In genomic region chr10:99917963-99918825, GRCh38 we compare ENCODE assay signal across 8 cellular contexts.
DNase-seq lines count a peak whose midpoint lies in the region; ATAC-seq and TF ChIP-seq lines count a peak whose summit lies in the region.

No MANE protein-coding gene starts in this region.

- H3K27ac Mint-ChIP-seq in activated T-helper 1 cell treated with anti-CD3 and anti-CD28 coated beads, Interleukin-12 subunit alpha, Interleukin-12 subunit beta, Interleukin-2, Interleukin-4 antibody, amounts not matched to agents 30 ng/mL and 10 ng/mL and 1 ng/mL, durations not matched to agents 14 hours and 24 hours and 36 hours = no peak overlapping the region

- TF ChIP-seq CTCF in HCT116 (IDR thresholded peaks at IDR 0.05 in 2 of 3, conservative IDR thresholded peaks at IDR 0.05 in 1 of 3; ENCODE audit: borderline replicate concordance in 1 of 3, insufficient read depth in 1 of 3, low read depth in 2 of 3, low read length in 2 of 3) (no peak), breast epithelium (IDR thresholded peaks at IDR 0.05) (no peak)

- no peak overlapping the region for H3K4me3 ChIP-seq in HCT116 (replicated peaks in 1 of 2; ENCODE audit: low read depth in 1 of 2, low read length in 2 of 2)
- H3K4me3 ChIP-seq in breast epithelium = peak overlapping the region; percentile 17 to 56 (median 40)
- peak overlapping the region; percentile 17 for H3K4me3 ChIP-seq in skeletal muscle cell (ENCODE audit: low read depth, low read length)

- no peak overlapping the region for H2AFZ ChIP-seq in HCT116 (ENCODE audit: low read depth, low read length, poor library complexity, severe bottlenecking)

- H3K27me3 ChIP-seq in HCT116 (ENCODE audit: insufficient read depth, low read length) (no peaks in the 10 kb centered on the region), breast epithelium (no peaks in the 10 kb centered on the region)

- H3K4me1 ChIP-seq in HCT116 (ENCODE audit: control insufficient read depth in 1 of 2, insufficient read depth in 2 of 2, low read length in 2 of 2) = peaks cover 59 to 72% of the 10 kb centered on the region in 2 experiments
- peaks cover 0 to 5% of the 10 kb centered on the region in 2 donors for H3K4me1 ChIP-seq in breast epithelium

- H3K4me3 Mint-ChIP-seq in activated T-helper 1 cell treated with anti-CD3 and anti-CD28 coated beads, Interleukin-12 subunit alpha, Interleukin-12 subunit beta, Interleukin-2, Interleukin-4 antibody, amounts not matched to agents 30 ng/mL and 10 ng/mL and 1 ng/mL, durations not matched to agents 14 hours and 24 hours and 36 hours = no peak overlapping the region

- peak overlapping the region; percentile 10; the same call in 1 of the 2 replicates for H3K4me2 ChIP-seq in HCT116 (ENCODE audit: low read length)

- H3K36me3 Mint-ChIP-seq in activated T-helper 1 cell treated with anti-CD3 and anti-CD28 coated beads, Interleukin-12 subunit alpha, Interleukin-12 subunit beta, Interleukin-2, Interleukin-4 antibody, amounts not matched to agents 30 ng/mL and 10 ng/mL and 1 ng/mL, durations not matched to agents 14 hours and 24 hours and 36 hours (ENCODE audit: low read depth) = no peaks in the 10 kb centered on the region

- RAD21 ChIA-PET in HCT116 (lab: Charles Lee; ENCODE audit: low non-redundant PET in 1 of 2, low total read pairs in 2 of 2, uncharacterized antibody in 2 of 2, unreplicated experiment in 2 of 2) = no interaction called here

- TF ChIP-seq POLR2A in HCT116 (IDR thresholded peaks at IDR 0.05; ENCODE audit: borderline replicate concordance, extremely low read depth, insufficient read depth, insufficient read length) (no peak), breast epithelium (IDR thresholded peaks at IDR 0.05) (no peak)

- POLR2A ChIA-PET in HCT116 (lab: Charles Lee) = interaction anchor here (1.5 kb wide), 1 partner anchor 10 kb away, joined by 4 read pairs; no protein-coding TSS in a partner anchor

- ATAC-seq in HCT116 = no peak
- no peak for ATAC-seq in GM18511 (IDR thresholded peaks at IDR 0.05; ENCODE audit: unreplicated experiment)

- H3K9me2 ChIP-seq in HCT116 (ENCODE audit: insufficient read depth) = no peaks in the 10 kb centered on the region

- H4K20me1 ChIP-seq in HCT116 (ENCODE audit: insufficient read depth) = no peaks in the 10 kb centered on the region; the same call in 1 of the 2 replicates

- DNase-seq in HCT116 (ENCODE audit: low read depth, low spot score) = no peak
- peak in 1 of 2 donors; percentile 26 for DNase-seq in breast epithelium (ENCODE audit: low spot score in 2 of 2)
- DNase-seq in iPS-NIHi7 (ENCODE audit: extremely low spot score) = peak; percentile 76
- DNase-seq in skeletal muscle cell (ENCODE audit: low read depth) = no peak
- DNase-seq in GDM1 (lab: John Stamatoyannopoulos, UW) = no peak
- no peak for DNase-seq in activated T-helper 1 cell treated with anti-CD3 and anti-CD28 coated beads, Interleukin-12 subunit alpha, Interleukin-12 subunit beta, Interleukin-2, Interleukin-4 antibody, amounts not matched to agents 30 ng/mL and 10 ng/mL and 1 ng/mL, durations not matched to agents 14 hours and 24 hours and 36 hours (ENCODE audit: low spot score)
- no peak for DNase-seq in NCI-H1694 treated with DMSO at 0.1 percent for 48 hours (lab: John Stamatoyannopoulos, UW)

- no peaks in the 10 kb centered on the region for H3K9me3 ChIP-seq in HCT116 (ENCODE audit: control insufficient read depth in 1 of 2, insufficient read depth in 1 of 2, low read depth in 1 of 2, low read length in 2 of 2)
- no peaks in the 10 kb centered on the region for H3K9me3 ChIP-seq in breast epithelium

- BruUV-seq in HCT116 (replicated peaks; lab: Mats Ljungman, UMichigan) = no TSS peak

- peaks cover 2% of the 10 kb centered on the region for H3K27me3 Mint-ChIP-seq in activated T-helper 1 cell treated with anti-CD3 and anti-CD28 coated beads, Interleukin-12 subunit alpha, Interleukin-12 subunit beta, Interleukin-2, Interleukin-4 antibody, amounts not matched to agents 30 ng/mL and 10 ng/mL and 1 ng/mL, durations not matched to agents 14 hours and 24 hours and 36 hours (ENCODE audit: insufficient read depth)

- CTCF ChIA-PET in HCT116 (lab: Charles Lee) = no interaction called here

- H3K27ac ChIP-seq in HCT116 (ENCODE audit: low read depth, low read length) (peak overlapping the region; percentile 38), breast epithelium (peak overlapping the region; percentile 60 to 70)

- no peak overlapping the region for H3K9ac ChIP-seq in HCT116 (ENCODE audit: low read length)

- TF ChIP-seq RAD21 in HCT116 (IDR thresholded peaks at IDR 0.05; ENCODE audit: low read depth) = no peak

- H3K36me3 ChIP-seq in HCT116 (ENCODE audit: control insufficient read depth in 1 of 2, insufficient read depth in 2 of 2, low read length in 2 of 2) = 0 out of 4 replicates have a peak, but pooled peaks cover 0 to 8% of the 10 kb centered on the region in 2 experiments
- no peaks in the 10 kb centered on the region for H3K36me3 ChIP-seq in breast epithelium

- no peaks in the 10 kb centered on the region for H3K9me3 Mint-ChIP-seq in activated T-helper 1 cell treated with anti-CD3 and anti-CD28 coated beads, Interleukin-12 subunit alpha, Interleukin-12 subunit beta, Interleukin-2, Interleukin-4 antibody, amounts not matched to agents 30 ng/mL and 10 ng/mL and 1 ng/mL, durations not matched to agents 14 hours and 24 hours and 36 hours

- H3K4me1 Mint-ChIP-seq in activated T-helper 1 cell treated with anti-CD3 and anti-CD28 coated beads, Interleukin-12 subunit alpha, Interleukin-12 subunit beta, Interleukin-2, Interleukin-4 antibody, amounts not matched to agents 30 ng/mL and 10 ng/mL and 1 ng/mL, durations not matched to agents 14 hours and 24 hours and 36 hours (ENCODE audit: low read depth) = no peaks in the 10 kb centered on the region

- intact Hi-C loops in HCT116 (cut with micrococcal nuclease) (no loop called here), breast epithelium (cut with DNase I; ENCODE audit: low total_unique reads) (no loop called here)
- intact Hi-C loops in activated T-helper 1 cell treated with anti-CD3 and anti-CD28 coated beads, Interleukin-12 subunit alpha, Interleukin-12 subunit beta, Interleukin-2, Interleukin-4 antibody, amounts not matched to agents 30 ng/mL and 10 ng/mL and 1 ng/mL, durations not matched to agents 14 hours and 24 hours and 36 hours (cut with micrococcal nuclease) = no loop called here

- peaks cover 97% of the 10 kb centered on the region for H3K79me2 ChIP-seq in HCT116 (ENCODE audit: insufficient read depth, low read length)

TF ChIP-seq in HCT116, 20 proteins besides CTCF, POLR2A, EP300 and RAD21:
- TF ChIP-seq MAX (IDR thresholded peaks at IDR 0.05) (no peak), YY1 (IDR thresholded peaks at IDR 0.05; ENCODE audit: extremely low read depth, insufficient replicate concordance, low read depth, low read length) (no peak), EZH2phosphoT487 (IDR thresholded peaks at IDR 0.05; ENCODE audit: borderline replicate concordance) (no peak), POLR2AphosphoS5 (IDR thresholded peaks at IDR 0.05; ENCODE audit: low read depth, low read length) (no peak), ZFX (IDR thresholded peaks at IDR 0.05) (no peak), ATF3 (IDR thresholded peaks at IDR 0.05) (no peak), EGR1 (IDR thresholded peaks at IDR 0.05; ENCODE audit: low read depth) (no peak), EZH2 (IDR thresholded peaks at IDR 0.05) (no peak), JUND (IDR thresholded peaks at IDR 0.05) (no peak), SIN3A (IDR thresholded peaks at IDR 0.05; ENCODE audit: low read depth) (no peak), ZBTB33 (IDR thresholded peaks at IDR 0.05; ENCODE audit: extremely low read depth, insufficient replicate concordance, low read length) (no peak), CEBPB (IDR thresholded peaks at IDR 0.05; ENCODE audit: low read depth) (no peak)

Comparison
In these comparisons a context has a peak if more than half of its experiments do, and no peak if none do; other contexts are left out.
1. H3K4me3 ChIP-seq: peak in breast epithelium (3 of 3) and skeletal muscle cell (single experiment); none in HCT116 (0 of 2).